19 cellular contexts compared by ENCODE assay signal in the genomic region with DNA sequence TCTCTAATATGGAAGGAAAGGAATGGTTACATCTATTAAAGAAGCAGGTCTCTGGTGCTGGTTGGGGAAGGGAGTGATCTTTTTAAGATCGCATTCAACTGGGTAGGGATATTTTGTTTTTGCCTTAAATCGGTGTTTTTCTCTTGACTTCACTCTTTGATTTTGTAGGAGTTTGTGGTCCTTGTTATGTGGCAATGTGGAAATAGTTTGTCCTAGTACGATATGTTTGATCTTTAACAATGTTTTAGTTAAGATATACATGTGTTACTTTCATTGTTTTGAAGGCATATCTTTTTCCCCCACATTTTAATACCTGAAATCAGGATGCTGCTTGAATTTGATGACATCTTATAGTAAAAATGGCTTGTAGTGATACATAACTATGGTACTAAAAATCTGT. TPM values are rescaled to one million over a fixed set of nuclear protein-coding genes. Genes with fewer than 3 reads are reported as not detected.
DNase-seq lines count a peak whose midpoint lies in the region; ATAC-seq and TF ChIP-seq lines count a peak whose summit lies in the region.
"Had no signal": no experiment of that assay in that cellular context is flagged by ENCODE, and none has a peak within 500 bp of the region (broad histone marks: within the 10 kb centered on the region; RNA-seq: fewer than 3 reads in every experiment).

No MANE protein-coding gene starts in this region.

- peak overlapping the region; percentile 77 for H3K27ac Mint-ChIP-seq in activated T-cell treated with anti-CD3 and anti-CD28 coated beads, Interleukin-2, amount 50 U/mL, for 24 hours
- H3K27ac Mint-ChIP-seq in T-helper 17 cell (peak overlapping the region; percentile 71), neural crest cell (ENCODE audit: unreplicated experiment) (peak overlapping the region; percentile 8)

- no peaks in the 10 kb centered on the region for H3K9me3 Mint-ChIP-seq in activated T-cell treated with anti-CD3 and anti-CD28 coated beads, Interleukin-2, amount 50 U/mL, for 24 hours
- no peaks in the 10 kb centered on the region for H3K9me3 Mint-ChIP-seq in neural crest cell
- H3K9me3 Mint-ChIP-seq: CD14-positive monocyte had no signal

- H3K27me3 Mint-ChIP-seq in activated T-cell treated with anti-CD3 and anti-CD28 coated beads, Interleukin-2, amount 50 U/mL, for 24 hours: no peaks in the 10 kb centered on the region
- no peaks in the 10 kb centered on the region for H3K27me3 Mint-ChIP-seq in T-helper 17 cell
- H3K27me3 Mint-ChIP-seq in neural crest cell (ENCODE audit: low read depth): no peaks in the 10 kb centered on the region

- DNase-seq in activated T-cell treated with anti-CD3 and anti-CD28 coated beads, Interleukin-2, amount 50 U/mL, for 24 hours: no peak
- DNase-seq in activated T-cell treated with anti-CD3 and anti-CD28 coated beads for 4 hours (no peak), T-helper 17 cell (no peak), neural crest cell (ENCODE audit: low read depth, low spot score) (no peak), germinal center (ENCODE audit: low spot score) (no peak)
- DNase-seq: activated CD8-positive, alpha-beta memory T cell treated with anti-CD3 and anti-CD28 coated beads, Interleukin-2, amount 50 U/mL, for 4 hours; amygdala; caudate nucleus; DND-41; NCI-H1930; NCI-H510A; occipital lobe; sigmoid colon; stimulated activated CD4-positive, alpha-beta T cell treated with anti-CD3 and anti-CD28 coated beads, Interleukin-1b, Interleukin-23, amount 100 ng/mL, for 48 hours; SW 1271 had no signal

- no peaks in the 10 kb centered on the region for H3K9me3 ChIP-seq in T-helper 17 cell (ENCODE audit: control insufficient read depth, low read length, poor library complexity, severe bottlenecking)
- H3K9me3 ChIP-seq: sigmoid colon, vagina had no signal

- no peak for TF ChIP-seq CTCF in neural crest cell (conservative IDR thresholded peaks at IDR 0.05)

- peaks cover 80% of the 10 kb centered on the region for H3K36me3 Mint-ChIP-seq in activated T-cell treated with anti-CD3 and anti-CD28 coated beads, Interleukin-2, amount 50 U/mL, for 24 hours (ENCODE audit: low read depth)
- H3K36me3 Mint-ChIP-seq in T-helper 17 cell (ENCODE audit: low read depth): peaks cover 4% of the 10 kb centered on the region
- peaks cover 22% of the 10 kb centered on the region for H3K36me3 Mint-ChIP-seq in neural crest cell (ENCODE audit: low read depth)

- ATAC-seq in T-helper 17 cell (no peak), GM21447 (IDR thresholded peaks at IDR 0.05; ENCODE audit: unreplicated experiment) (no peak)
- ATAC-seq: esophagus mucosa had no signal

- H3K4me1 Mint-ChIP-seq in activated T-cell treated with anti-CD3 and anti-CD28 coated beads, Interleukin-2, amount 50 U/mL, for 24 hours (ENCODE audit: low read depth): peaks cover 59% of the 10 kb centered on the region
- H3K4me1 Mint-ChIP-seq in T-helper 17 cell (peaks cover 49% of the 10 kb centered on the region), neural crest cell (peaks cover 6% of the 10 kb centered on the region)

- peak overlapping the region; percentile 9 for H3K4me3 Mint-ChIP-seq in activated T-cell treated with anti-CD3 and anti-CD28 coated beads, Interleukin-2, amount 50 U/mL, for 24 hours
- peak overlapping the region; percentile 68 for H3K4me3 Mint-ChIP-seq in T-helper 17 cell
- peak overlapping the region; percentile 39 for H3K4me3 Mint-ChIP-seq in neural crest cell
- H3K4me3 Mint-ChIP-seq: CD14-positive monocyte had no signal

RNA-seq across cellular contexts. Expression of a gene that starts 8.7 kb away (rescaled TPM):
- total RNA-seq in T-helper 17 cell (100 to 1,000 TPM; 162 to 174 TPM), neural crest cell (71.8 and 72.3 TPM in 2 replicates)

RNA-seq across cellular contexts. Expression of a gene that starts 18.7 kb away (rescaled TPM):
- 1 to 10 TPM; 3.7 to 7.5 TPM for total RNA-seq in T-helper 17 cell
- total RNA-seq in neural crest cell: 20.8 and 20.9 TPM in 2 replicates

RNA-seq across cellular contexts. Expression of a gene that starts 18.8 kb away (rescaled TPM):
- 10 to 100 TPM; 75.9 to 77.1 TPM for total RNA-seq in T-helper 17 cell
- total RNA-seq in neural crest cell: 101 and 104 TPM in 2 replicates

RNA-seq across cellular contexts. Expression of a gene that starts 38.2 kb away (rescaled TPM):
- total RNA-seq in T-helper 17 cell: 1 to 10 TPM; 2.7 to 3.8 TPM
- total RNA-seq in neural crest cell: 12.3 and 14.7 TPM in 2 replicates

RNA-seq across cellular contexts. Expression of a gene that starts 47.9 kb away (rescaled TPM):
- total RNA-seq in T-helper 17 cell (1 to 10 TPM; 2.6 to 3.4 TPM), neural crest cell (4.6 and 5.4 TPM in 2 replicates)

Comparison
In these comparisons a context has a peak if more than half of its experiments do, and no peak if none do; other contexts are left out.
1. H3K27ac Mint-ChIP-seq: peak in every context shown above with its lines; median percentile 77 in activated T-cell treated with anti-CD3 and anti-CD28 coated beads, Interleukin-2, amount 50 U/mL, for 24 hours; 71 in T-helper 17 cell; 8 in neural crest cell.
2. H3K4me3 Mint-ChIP-seq: peak in every context shown above with its lines; median percentile 68 in T-helper 17 cell; 39 in neural crest cell; 9 in activated T-cell treated with anti-CD3 and anti-CD28 coated beads, Interleukin-2, amount 50 U/mL, for 24 hours.